In genomic region chr15:32657941-32658340, GRCh38 we compare ENCODE assay signal across 1 cellular context.
TF ChIP-seq lines count a peak whose summit lies in the region.

No MANE protein-coding gene starts in this region.

TF ChIP-seq in K562, 482 proteins besides CTCF, POLR2A, EP300 and RAD21:
- TF ChIP-seq ZNF217 (CRISPR knock-in tag; IDR thresholded peaks at IDR 0.05): no peak
- no peak for TF ChIP-seq THRB (CRISPR knock-in tag; conservative IDR thresholded peaks at IDR 0.05)
- no peak for TF ChIP-seq MITF (IDR thresholded peaks at IDR 0.05)
- no peak for TF ChIP-seq RFX5 (IDR thresholded peaks at IDR 0.05; ENCODE audit: low read depth, low read length)
- TF ChIP-seq CBFA2T2 (conservative IDR thresholded peaks at IDR 0.05): peak; percentile 74
- TF ChIP-seq ZNF408 (CRISPR knock-in tag; IDR thresholded peaks at IDR 0.05; ENCODE audit: low read depth): no peak
- no peak for TF ChIP-seq POLR2AphosphoS5 (IDR thresholded peaks at IDR 0.05; ENCODE audit: control insufficient read depth, insufficient read depth, low read depth, low read length)
- TF ChIP-seq SMARCA4 (IDR thresholded peaks at IDR 0.05): 0 out of 2 replicates have a peak, but pooled peaks have one; percentile 21
- TF ChIP-seq ARID1B (IDR thresholded peaks at IDR 0.05): peak; percentile 81
- TF ChIP-seq PBX2 (CRISPR knock-in tag; IDR thresholded peaks at IDR 0.05; ENCODE audit: low read depth): 0 out of 2 replicates have a peak, but pooled peaks have one; percentile 31
- peak; percentile 68 for TF ChIP-seq PBX2 (tag; conservative IDR thresholded peaks at IDR 0.05; ENCODE audit: low read depth)
- peak; percentile 78 for TF ChIP-seq TCF3 (CRISPR knock-in tag; IDR thresholded peaks at IDR 0.05)
- no peak for TF ChIP-seq ZFPM2 (CRISPR knock-in tag; IDR thresholded peaks at IDR 0.05)
- TF ChIP-seq ZNF766 (CRISPR knock-in tag; conservative IDR thresholded peaks at IDR 0.05): no peak
- TF ChIP-seq E2F6 (IDR thresholded peaks at IDR 0.05; ENCODE audit: borderline replicate concordance in 1 of 2, extremely low read depth in 1 of 2, insufficient read depth in 1 of 2, insufficient read length in 1 of 2, low read depth in 1 of 2, low read length in 1 of 2, poor library complexity in 1 of 2, severe bottlenecking in 1 of 2): no peak
- peak; percentile 85 for TF ChIP-seq CBFA2T3 (IDR thresholded peaks at IDR 0.05)
- TF ChIP-seq ZNF511 (CRISPR knock-in tag; IDR thresholded peaks at IDR 0.05): no peak
- TF ChIP-seq TGIF2 (CRISPR knock-in tag; IDR thresholded peaks at IDR 0.05): no peak
- 0 out of 2 replicates have a peak, but pooled peaks have one; percentile 7 for TF ChIP-seq NFIC (IDR thresholded peaks at IDR 0.05)
- TF ChIP-seq ELF2 (CRISPR knock-in tag; IDR thresholded peaks at IDR 0.05): no peak
- no peak for TF ChIP-seq TAF7 (tag; IDR thresholded peaks at IDR 0.05)
- peak; percentile 62 for TF ChIP-seq TAL1 (IDR thresholded peaks at IDR 0.05)
- peak; percentile 66; the same call in 1 of the 2 replicates for TF ChIP-seq CTBP1 (IDR thresholded peaks at IDR 0.05; ENCODE audit: borderline replicate concordance)
- TF ChIP-seq KAT8 (IDR thresholded peaks at IDR 0.05; ENCODE audit: low read depth): no peak
- TF ChIP-seq DPF2 (IDR thresholded peaks at IDR 0.05): peak; percentile 47
- TF ChIP-seq FOXJ2 (tag; IDR thresholded peaks at IDR 0.05): no peak
- no peak for TF ChIP-seq MCM2 (IDR thresholded peaks at IDR 0.05; ENCODE audit: low read depth)
- TF ChIP-seq COPS2 (conservative IDR thresholded peaks at IDR 0.05): no peak
- TF ChIP-seq ELF4 (CRISPR knock-in tag; IDR thresholded peaks at IDR 0.05): no peak
- TF ChIP-seq NCOR1 (IDR thresholded peaks at IDR 0.05): peak; percentile 56; the same call in 1 of the 2 replicates
- peak; percentile 77 for TF ChIP-seq TEAD4 (IDR thresholded peaks at IDR 0.05; ENCODE audit: low read length)
- TF ChIP-seq TEAD4 (CRISPR knock-in tag; IDR thresholded peaks at IDR 0.05; ENCODE audit: borderline replicate concordance): no peak
- TF ChIP-seq PKNOX1 (IDR thresholded peaks at IDR 0.05): peak; percentile 96
- no peak for TF ChIP-seq DIDO1 (tag; IDR thresholded peaks at IDR 0.05; ENCODE audit: low read depth)
- TF ChIP-seq SMC3 (conservative IDR thresholded peaks at IDR 0.05; ENCODE audit: insufficient read depth, low read depth, low read length): no peak
- TF ChIP-seq MEIS2 (IDR thresholded peaks at IDR 0.05; ENCODE audit: partially characterized antibody): peak; percentile 64
- TF ChIP-seq SNRNP70 (optimal IDR thresholded peaks at IDR 0.05; ENCODE audit: low read depth, low read length): no peak
- no peak for TF ChIP-seq THAP12 (CRISPR knock-in tag; IDR thresholded peaks at IDR 0.05)
- no peak for TF ChIP-seq ETV5 (CRISPR knock-in tag; IDR thresholded peaks at IDR 0.05; ENCODE audit: low read depth)
- no peak for TF ChIP-seq NBN (IDR thresholded peaks at IDR 0.05; ENCODE audit: low read depth)
- no peak for TF ChIP-seq JUND (IDR thresholded peaks at IDR 0.05; ENCODE audit: borderline replicate concordance, low read depth, low read length)
- TF ChIP-seq JUND (tag; IDR thresholded peaks at IDR 0.05; ENCODE audit: borderline replicate concordance, low read depth, low read length): peak; percentile 41; the same call in 1 of the 3 replicates
- no peak for TF ChIP-seq STAT5B (CRISPR knock-in tag; IDR thresholded peaks at IDR 0.05)
TF ChIP-seq in K562: peak in this region for 15.
